In the genomic region with DNA sequence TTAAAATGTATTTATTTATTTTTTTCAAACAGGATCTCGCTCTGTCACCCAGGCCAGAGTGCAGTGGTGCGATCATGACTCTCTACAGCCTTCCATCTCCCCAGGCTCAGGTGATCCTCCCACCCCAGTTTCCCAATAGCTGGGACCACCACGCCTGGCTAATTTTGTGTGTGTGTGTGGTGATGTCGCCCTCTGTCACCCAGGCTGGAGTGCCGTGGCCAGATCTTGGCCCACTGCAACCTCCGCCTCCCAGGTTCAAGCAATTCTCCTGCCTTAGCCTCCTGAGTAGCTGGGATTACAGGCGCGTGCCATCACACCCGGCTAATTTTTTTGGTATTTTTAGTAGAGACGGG, we compare ENCODE assay signal across 9 cellular contexts. TPM values are rescaled to one million over a fixed set of nuclear protein-coding genes. Genes with fewer than 3 reads are reported as not detected.
DNase-seq lines count a peak whose midpoint lies in the region; ATAC-seq and TF ChIP-seq lines count a peak whose summit lies in the region.
"Not testable (repeated sequence)": the region's sequence is repeated elsewhere in the genome, so short reads cannot be mapped to it uniquely, and the experiment has no call there.
"Had no signal": no experiment of that assay in that cellular context is flagged by ENCODE, and none has a peak within 500 bp of the region (broad histone marks: within the 10 kb centered on the region; RNA-seq: fewer than 3 reads in every experiment).

No MANE protein-coding gene starts in this region.

- H3K36me3 ChIP-seq in HAP-1 (replicated peaks); colonic mucosa; iPS-15b (ENCODE audit: control insufficient read depth, insufficient read depth, low read length); spleen: not testable (repeated sequence)

- H3K4me3 ChIP-seq in AG10803 (ENCODE audit: low read length) (peak overlapping the region; percentile 50; the same call in 1 of the 2 replicates), HAP-1 (peak overlapping the region; percentile 55), colonic mucosa (peak overlapping the region; percentile 43), iPS-15b (ENCODE audit: low read depth, low read length) (peak overlapping the region; percentile 35), spleen (peak overlapping the region in 7 of 8 donors; percentile 34 to 74 (median 49))

- H3K9me3 ChIP-seq in HAP-1; colonic mucosa; iPS-15b (ENCODE audit: control insufficient read depth, insufficient read depth, low read length); spleen: not testable (repeated sequence)

- not testable (repeated sequence) for TF ChIP-seq POLR2A in spleen (IDR thresholded peaks at IDR 0.05)

- peaks cover 41% of the 10 kb centered on the region for H3K27me3 Mint-ChIP-seq in activated T-helper 1 cell treated with anti-CD3 and anti-CD28 coated beads, Interleukin-12 subunit alpha, Interleukin-12 subunit beta, Interleukin-2, Interleukin-4 antibody, amounts not matched to agents 30 ng/mL and 10 ng/mL and 1 ng/mL, durations not matched to agents 14 hours and 24 hours and 36 hours (ENCODE audit: insufficient read depth)
- peaks cover 28 to 31% of the 10 kb centered on the region in 2 donors for H3K27me3 Mint-ChIP-seq in natural killer cell treated with Interleukin-12 subunit alpha and Interleukin-12 subunit beta and Interleukin-15 and Interleukin-18, amount 100 ng/mL, for 72 hours

- H3K4me1 ChIP-seq in HAP-1 (peaks cover 11% of the 10 kb centered on the region), colonic mucosa (peaks cover 22% of the 10 kb centered on the region), spleen (peaks cover 6 to 40% (median 30%) of the 10 kb centered on the region in 6 donors)
- not testable (repeated sequence) for H3K4me1 ChIP-seq in iPS-15b (ENCODE audit: control insufficient read depth, insufficient read depth, low read length)

- not testable (repeated sequence) for H3K27ac Mint-ChIP-seq in activated T-helper 1 cell treated with anti-CD3 and anti-CD28 coated beads, Interleukin-12 subunit alpha, Interleukin-12 subunit beta, Interleukin-2, Interleukin-4 antibody, amounts not matched to agents 30 ng/mL and 10 ng/mL and 1 ng/mL, durations not matched to agents 14 hours and 24 hours and 36 hours; natural killer cell treated with Interleukin-12 subunit alpha and Interleukin-12 subunit beta and Interleukin-15 and Interleukin-18, amount 100 ng/mL, for 72 hours

- TF ChIP-seq CTCF in AG10803 (conservative IDR thresholded peaks at IDR 0.05; ENCODE audit: low read length); RWPE1 (conservative IDR thresholded peaks at IDR 0.05; ENCODE audit: low read depth); colonic mucosa (IDR thresholded peaks at IDR 0.05); spleen (IDR thresholded peaks at IDR 0.05 in 8 of 11, conservative IDR thresholded peaks at IDR 0.05 in 3 of 11): not testable (repeated sequence)

- not testable (repeated sequence) for ATAC-seq in natural killer cell treated with Interleukin-12 subunit alpha and Interleukin-12 subunit beta and Interleukin-15 and Interleukin-18, amount 100 ng/mL, for 72 hours

- not testable (repeated sequence) for H3K27me3 ChIP-seq in HAP-1 (ENCODE audit: low read depth); colonic mucosa; iPS-15b (ENCODE audit: control insufficient read depth, insufficient read depth, low read length)
- H3K27me3 ChIP-seq in spleen (replicated peaks in 1 of 7), result peaks cover 0 to 42% (median 0%) of the 10 kb centered on the region in 7 donors

- intact Hi-C loops in activated T-helper 1 cell treated with anti-CD3 and anti-CD28 coated beads, Interleukin-12 subunit alpha, Interleukin-12 subunit beta, Interleukin-2, Interleukin-4 antibody, amounts not matched to agents 30 ng/mL and 10 ng/mL and 1 ng/mL, durations not matched to agents 14 hours and 24 hours and 36 hours (cut with micrococcal nuclease); colonic mucosa (cut with DNase I); spleen (cut with DNase I; ENCODE audit: low total_unique reads): not testable (repeated sequence)

- CTCF ChIA-PET in RWPE1 (lab: Yijun Ruan, JAX), result interaction anchor here (0.7 to 1.0 kb wide), 2 partner anchors 86 to 89 kb away, joined by 4 read pairs; no protein-coding TSS in a partner anchor

- peak overlapping the region; percentile 78 for H3K27ac ChIP-seq in RWPE1
- H3K27ac ChIP-seq in colonic mucosa, result not testable (repeated sequence)
- peak overlapping the region in 1 of 8 donors; percentile 41 for H3K27ac ChIP-seq in spleen

- POLR2A ChIA-PET in RWPE1 (lab: Yijun Ruan, JAX; ENCODE audit: low non-redundant PET), result not testable (repeated sequence)

- peaks cover 20% of the 10 kb centered on the region for H3K4me1 Mint-ChIP-seq in activated T-helper 1 cell treated with anti-CD3 and anti-CD28 coated beads, Interleukin-12 subunit alpha, Interleukin-12 subunit beta, Interleukin-2, Interleukin-4 antibody, amounts not matched to agents 30 ng/mL and 10 ng/mL and 1 ng/mL, durations not matched to agents 14 hours and 24 hours and 36 hours (ENCODE audit: low read depth)
- H3K4me1 Mint-ChIP-seq in natural killer cell treated with Interleukin-12 subunit alpha and Interleukin-12 subunit beta and Interleukin-15 and Interleukin-18, amount 100 ng/mL, for 72 hours (ENCODE audit: low read depth in 2 of 2), result peaks cover 17 to 19% of the 10 kb centered on the region in 2 donors

- peak overlapping the region; percentile 56 for H3K4me3 Mint-ChIP-seq in activated T-helper 1 cell treated with anti-CD3 and anti-CD28 coated beads, Interleukin-12 subunit alpha, Interleukin-12 subunit beta, Interleukin-2, Interleukin-4 antibody, amounts not matched to agents 30 ng/mL and 10 ng/mL and 1 ng/mL, durations not matched to agents 14 hours and 24 hours and 36 hours
- peak overlapping the region; percentile 49 for H3K4me3 Mint-ChIP-seq in natural killer cell treated with Interleukin-12 subunit alpha and Interleukin-12 subunit beta and Interleukin-15 and Interleukin-18, amount 100 ng/mL, for 72 hours

- not testable (repeated sequence) for DNase-seq in AG10803 (ENCODE audit: low read depth); HAP-1 (ENCODE audit: low spot score in 2 of 2); RWPE1 (ENCODE audit: low spot score); activated T-helper 1 cell treated with anti-CD3 and anti-CD28 coated beads, Interleukin-12 subunit alpha, Interleukin-12 subunit beta, Interleukin-2, Interleukin-4 antibody, amounts not matched to agents 30 ng/mL and 10 ng/mL and 1 ng/mL, durations not matched to agents 14 hours and 24 hours and 36 hours (ENCODE audit: low spot score); colonic mucosa; natural killer cell treated with Interleukin-12 subunit alpha and Interleukin-12 subunit beta and Interleukin-15 and Interleukin-18, amount 100 ng/mL, for 72 hours (ENCODE audit: low spot score); spleen

- not testable (repeated sequence) for H3K9me3 Mint-ChIP-seq in activated T-helper 1 cell treated with anti-CD3 and anti-CD28 coated beads, Interleukin-12 subunit alpha, Interleukin-12 subunit beta, Interleukin-2, Interleukin-4 antibody, amounts not matched to agents 30 ng/mL and 10 ng/mL and 1 ng/mL, durations not matched to agents 14 hours and 24 hours and 36 hours; natural killer cell treated with Interleukin-12 subunit alpha and Interleukin-12 subunit beta and Interleukin-15 and Interleukin-18, amount 100 ng/mL, for 72 hours

- not testable (repeated sequence) for H3K9ac ChIP-seq in colonic mucosa (ENCODE audit: low read depth in 2 of 2, low read length in 2 of 2); iPS-15b (ENCODE audit: low read depth, low read length)

- 52 to 61% (median 55%) methylated on average over 10 of the region's 10 CpGs for WGBS in spleen, 5 donors

- in situ Hi-C loops in HAP-1 (cut with MboI; ENCODE audit: low sequenced_read_pairs), result not testable (repeated sequence)

- H3K36me3 Mint-ChIP-seq in activated T-helper 1 cell treated with anti-CD3 and anti-CD28 coated beads, Interleukin-12 subunit alpha, Interleukin-12 subunit beta, Interleukin-2, Interleukin-4 antibody, amounts not matched to agents 30 ng/mL and 10 ng/mL and 1 ng/mL, durations not matched to agents 14 hours and 24 hours and 36 hours (ENCODE audit: low read depth); natural killer cell treated with Interleukin-12 subunit alpha and Interleukin-12 subunit beta and Interleukin-15 and Interleukin-18, amount 100 ng/mL, for 72 hours: not testable (repeated sequence)

RNA-seq across cellular contexts. Expression of gene EPHA2, which starts 12.3 kb away (rescaled TPM):
- not detected in 2 replicates for total RNA-seq in activated T-helper 1 cell treated with anti-CD3 and anti-CD28 coated beads, Interleukin-12 subunit alpha, Interleukin-12 subunit beta, Interleukin-2, Interleukin-4 antibody, amounts not matched to agents 30 ng/mL and 10 ng/mL and 1 ng/mL, durations not matched to agents 14 hours and 24 hours and 36 hours
- total RNA-seq in colonic mucosa, result 10 to 100 TPM; 15.7 to 40.8 TPM
- not detected for total RNA-seq in natural killer cell treated with Interleukin-12 subunit alpha and Interleukin-12 subunit beta and Interleukin-15 and Interleukin-18, amount 100 ng/mL, for 72 hours
- 10 to 100 TPM; 10.6 to 35.7 (median 17.1) TPM for total RNA-seq in spleen
- 1 to 10 TPM; 2.0 to 7.4 (median 2.6) TPM for polyA plus RNA-seq in spleen
- total RNA-seq: activated CD8-positive, alpha-beta memory T cell treated with anti-CD3 and anti-CD28 coated beads for 36 hours had no signal

RNA-seq across cellular contexts. Expression of gene ARHGEF19, which starts 44.3 kb away (rescaled TPM):
- total RNA-seq in activated T-helper 1 cell treated with anti-CD3 and anti-CD28 coated beads, Interleukin-12 subunit alpha, Interleukin-12 subunit beta, Interleukin-2, Interleukin-4 antibody, amounts not matched to agents 30 ng/mL and 10 ng/mL and 1 ng/mL, durations not matched to agents 14 hours and 24 hours and 36 hours, result 7.9 and 11.2 TPM in 2 replicates
- total RNA-seq in colonic mucosa (1 to 10 TPM; 5.8 to 9.0 TPM), spleen (10 to 100 TPM in 1 of 7 donors, 1 to 10 TPM in 6; 3.5 to 12.9 (median 8.0) TPM)
- total RNA-seq in natural killer cell treated with Interleukin-12 subunit alpha and Interleukin-12 subunit beta and Interleukin-15 and Interleukin-18, amount 100 ng/mL, for 72 hours, result 10 to 100 TPM; 13.0 to 14.0 TPM
- polyA plus RNA-seq in spleen, result 1 to 10 TPM; 4.8 to 7.7 (median 6.4) TPM

Comparison
In these comparisons a context has a peak if more than half of its experiments do, and no peak if none do; other contexts are left out.
1. RNA of gene EPHA2, which starts 12.3 kb away (total RNA-seq): 15.7 to 40.8 TPM in colonic mucosa and 10.6 to 35.7 TPM in spleen; not detected in activated T-helper 1 cell treated with anti-CD3 and anti-CD28 coated beads, Interleukin-12 subunit alpha, Interleukin-12 subunit beta, Interleukin-2, Interleukin-4 antibody, amounts not matched to agents 30 ng/mL and 10 ng/mL and 1 ng/mL, durations not matched to agents 14 hours and 24 hours and 36 hours and not detected in natural killer cell treated with Interleukin-12 subunit alpha and Interleukin-12 subunit beta and Interleukin-15 and Interleukin-18, amount 100 ng/mL, for 72 hours; every median in the first group is over 10 times any median in the second.
2. Peak in every context shown above with its lines, with median percentiles within 50 percentile points of each other: H3K4me3 ChIP-seq.